ENCODE assay signal across 8 cellular contexts in genomic region chr1:150627821-150628410, GRCh38. TPM values are rescaled to one million over a fixed set of nuclear protein-coding genes. Genes with fewer than 3 reads are reported as not detected.
DNase-seq lines count a peak whose midpoint lies in the region; ATAC-seq and TF ChIP-seq lines count a peak whose summit lies in the region.

No MANE protein-coding gene starts in this region.

- POLR2A ChIA-PET in SK-N-SH (lab: Yijun Ruan, JAX) = interaction anchor here (0.6 to 1.3 kb wide), 3 partner anchors 11 to 345 kb away, joined by 3 to 4 read pairs (median 3); no protein-coding TSS in a partner anchor

- H3K79me2 ChIP-seq in SK-N-SH (ENCODE audit: insufficient read depth) = peaks cover 32% of the 10 kb centered on the region

- TF ChIP-seq CTCF in SK-N-SH (IDR thresholded peaks at IDR 0.05) = no peak

- H4K20me1 ChIP-seq in SK-N-SH (ENCODE audit: insufficient read depth) = no peaks in the 10 kb centered on the region

- no peaks in the 10 kb centered on the region for H3K27me3 ChIP-seq in SK-N-SH (ENCODE audit: insufficient read depth)
- H3K27me3 ChIP-seq in right cardiac atrium (ENCODE audit: control insufficient read depth, insufficient read depth) = no peaks in the 10 kb centered on the region

- DNase-seq in SK-N-SH (no peak), SK-N-MC (ENCODE audit: low read depth, low spot score) (no peak), right cardiac atrium (no peak), anterior cingulate cortex (lab: John Stamatoyannopoulos, UW) (no peak)

- H3K36me3 ChIP-seq in SK-N-SH (replicated peaks in 1 of 2; ENCODE audit: control insufficient read depth in 1 of 2, insufficient read depth in 2 of 2, low read length in 1 of 2) (peaks cover 19 to 42% of the 10 kb centered on the region in 2 experiments), SK-N-MC (ENCODE audit: insufficient read depth, low read length) (peaks cover 48% of the 10 kb centered on the region)

- CTCF ChIA-PET in SK-N-SH (lab: Yijun Ruan, JAX) = interaction anchor here (1.5 to 2.4 kb wide), 4 partner anchors 8 to 186 kb away, joined by 4 to 13 read pairs (median 7); no protein-coding TSS in a partner anchor

- H3K9ac ChIP-seq in SK-N-SH = peak overlapping the region; percentile 83; the same call in 1 of the 2 replicates
- peak overlapping the region; percentile 90 for H3K9ac ChIP-seq in SK-N-MC (ENCODE audit: insufficient read length)

- 92% methylated on average over 5 of the region's 5 CpGs for WGBS in SK-N-SH (ENCODE audit: low lambda C conversion rate)
- 80% methylated on average over 5 of the region's 5 CpGs for WGBS in right cardiac atrium

- H3K9me3 ChIP-seq in SK-N-SH (no peaks in the 10 kb centered on the region), SK-N-MC (ENCODE audit: low read depth, low read length) (no peaks in the 10 kb centered on the region), right cardiac atrium (ENCODE audit: control insufficient read depth, low read length) (no peaks in the 10 kb centered on the region)

- H3F3A ChIP-seq in SK-N-SH (replicated peaks; ENCODE audit: insufficient read depth) = peaks cover 13% of the 10 kb centered on the region

- no peak overlapping the region for H2AFZ ChIP-seq in SK-N-SH (ENCODE audit: low read depth)

- intact Hi-C loops in right cardiac atrium (cut with DNase I) = loop anchor here in 1 of 4 donors (10.0 kb wide), 1 partner anchor 63 kb away; no protein-coding TSS in a partner anchor

- ATAC-seq in SK-N-SH treated with all-trans-retinoic acid at 6 μM for 48 hours (no peak), right cardiac atrium (no peak), HG03280 (IDR thresholded peaks at IDR 0.05; ENCODE audit: unreplicated experiment) (no peak), HG03139 (IDR thresholded peaks at IDR 0.05; ENCODE audit: unreplicated experiment) (no peak)

- H3K9me2 ChIP-seq in SK-N-SH = no peaks in the 10 kb centered on the region

- H3K4me1 ChIP-seq in SK-N-SH (ENCODE audit: control insufficient read depth in 1 of 2, insufficient read depth in 2 of 2, low read depth in 1 of 2, low read length in 1 of 2) (peaks cover 14 to 16% of the 10 kb centered on the region in 2 experiments), right cardiac atrium (ENCODE audit: control insufficient read depth, insufficient read depth, low read length) (peaks cover 2% of the 10 kb centered on the region)

- H3K4me2 ChIP-seq in SK-N-SH = peak overlapping the region; percentile 80

- TF ChIP-seq RAD21 in SK-N-SH (IDR thresholded peaks at IDR 0.05; ENCODE audit: low read length) = no peak

- H3K4me3 ChIP-seq in SK-N-SH (ENCODE audit: low read depth in 2 of 2, low read length in 1 of 2) (peak overlapping the region; percentile 84 to 86), SK-N-MC (peak overlapping the region; percentile 91), right cardiac atrium (ENCODE audit: low read length) (peak overlapping the region; percentile 70), skin epidermis (peak overlapping the region; percentile 51 to 75 (median 70))

- no peak for TF ChIP-seq EP300 in SK-N-SH (IDR thresholded peaks at IDR 0.05; ENCODE audit: borderline replicate concordance in 1 of 2, low read depth in 1 of 2, low read length in 1 of 2)

- H3K27ac ChIP-seq in SK-N-SH (ENCODE audit: low read depth in 2 of 2, low read length in 1 of 2) = no peak overlapping the region
- 0 out of 2 replicates have a peak overlapping the region, but pooled peaks have one; percentile 39 for H3K27ac ChIP-seq in SK-N-MC
- H3K27ac ChIP-seq in right cardiac atrium (ENCODE audit: low read length) = no peak overlapping the region
- peak overlapping the region in 19 of 21 experiments; percentile 6 to 98 (median 93) for H3K27ac ChIP-seq in skin epidermis

TF ChIP-seq in SK-N-SH, 30 proteins besides CTCF, POLR2A, EP300 and RAD21 (continues in another document):
- TF ChIP-seq PBX3 (IDR thresholded peaks at IDR 0.05) (no peak), TEAD4 (IDR thresholded peaks at IDR 0.05; ENCODE audit: borderline replicate concordance, insufficient read depth) (no peak), SIN3A (IDR thresholded peaks at IDR 0.05; ENCODE audit: borderline replicate concordance, low read depth, low read length) (no peak), FOSL2 (IDR thresholded peaks at IDR 0.05; ENCODE audit: borderline replicate concordance, low read depth) (no peak), NFIC (IDR thresholded peaks at IDR 0.05; ENCODE audit: borderline replicate concordance) (no peak), ELF1 (IDR thresholded peaks at IDR 0.05) (no peak), ZBTB33 (IDR thresholded peaks at IDR 0.05; ENCODE audit: borderline replicate concordance, low read depth) (no peak), NRF1 (IDR thresholded peaks at IDR 0.05; ENCODE audit: low read depth, low read length) (no peak)

TF ChIP-seq in SK-N-SH treated with all-trans-retinoic acid at 6 μM for 48 hours, 23 proteins besides CTCF, POLR2A, EP300 and RAD21:
- TF ChIP-seq GLIS3 (CRISPR knock-in tag; IDR thresholded peaks at IDR 0.05) (no peak), PATZ1 (CRISPR knock-in tag; IDR thresholded peaks at IDR 0.05; ENCODE audit: borderline replicate concordance) (no peak), OSR1 (CRISPR knock-in tag; IDR thresholded peaks at IDR 0.05) (no peak), ZNF70 (CRISPR knock-in tag; IDR thresholded peaks at IDR 0.05) (no peak), ZFP3 (CRISPR knock-in tag; IDR thresholded peaks at IDR 0.05) (no peak), CSRNP3 (CRISPR knock-in tag; IDR thresholded peaks at IDR 0.05) (no peak)
TF ChIP-seq in SK-N-SH treated with all-trans-retinoic acid at 6 μM for 48 hours: peak in this region for 0.

RNA-seq across cellular contexts. Expression of gene ENSA, which starts 1.5 kb away (rescaled TPM):
- polyA plus RNA-seq in SK-N-SH (2012; rRNA removed) (47.4 and 56.3 TPM in 2 replicates), right cardiac atrium (81.6 TPM)
- polyA plus RNA-seq in SK-N-SH (2012; cell fraction: cytosol; rRNA removed) = 62.5 and 74.7 TPM in 2 replicates
- 32.5 and 33.7 TPM in 2 replicates for polyA plus RNA-seq in SK-N-SH (2012; cell fraction: nucleus; rRNA removed)
- total RNA-seq in right cardiac atrium = 100 to 1,000 TPM; 111 to 122 (median 118) TPM

RNA-seq across cellular contexts. Expression of gene MCL1, which starts 48.5 kb away (rescaled TPM):
- polyA plus RNA-seq in SK-N-SH (2012; rRNA removed) (110 and 131 TPM in 2 replicates), right cardiac atrium (78.7 TPM)
- polyA plus RNA-seq in SK-N-SH (2012; cell fraction: cytosol; rRNA removed) = 70.8 and 82.9 TPM in 2 replicates
- polyA plus RNA-seq in SK-N-SH (2012; cell fraction: nucleus; rRNA removed) = 354 and 429 TPM in 2 replicates
- 100 to 1,000 TPM in 1 of 4 donors, 10 to 100 TPM in 3; 65.5 to 130 (median 80.2) TPM for total RNA-seq in right cardiac atrium

Comparison
In these comparisons a context has a peak if more than half of its experiments do, and no peak if none do; other contexts are left out.
1. H3K27ac ChIP-seq: peak in SK-N-MC (single experiment) and skin epidermis (19 of 21); none in SK-N-SH (0 of 2) and right cardiac atrium (single experiment).
2. Peak in every context shown above with its lines, with median percentiles within 50 percentile points of each other: H3K4me3 ChIP-seq.